ENCODE assay signal across 16 cellular contexts in genomic region chr12:27355979-27356378, GRCh38. TPM values are rescaled to one million over a fixed set of nuclear protein-coding genes. Genes with fewer than 3 reads are reported as not detected.
A peak's percentile ranks its signal among the peaks of the same experiment; 100 is the strongest.
DNase-seq lines count a peak whose midpoint lies in the region; ATAC-seq, FAIRE-seq and TF ChIP-seq lines count a peak whose summit lies in the region.
"Had no signal": no experiment of that assay in that cellular context is flagged by ENCODE, and none has a peak within 500 bp of the region (broad histone marks: within the 10 kb centered on the region; RNA-seq: fewer than 3 reads in every experiment).

No MANE protein-coding gene starts in this region.

- H3K4me3 ChIP-seq in adipocyte (ENCODE audit: low read length) (no peak overlapping the region), fibroblast of villous mesenchyme (ENCODE audit: low read depth, low read length) (no peak overlapping the region), smooth muscle cell (no peak overlapping the region), neural progenitor cell (no peak overlapping the region)
- H3K4me3 ChIP-seq: BLaER1, HAP-1 had no signal

- no peaks in the 10 kb centered on the region for H3K79me2 ChIP-seq in smooth muscle cell (ENCODE audit: low read depth)
- H3K79me2 ChIP-seq in neural progenitor cell (ENCODE audit: low read depth): no peaks in the 10 kb centered on the region

- H3K27ac Mint-ChIP-seq in T-cell: no peak overlapping the region
- no peak overlapping the region for H3K27ac Mint-ChIP-seq in neural progenitor cell
- H3K27ac Mint-ChIP-seq: CD14-positive monocyte; CD4-positive, alpha-beta memory T cell had no signal

- H3K36me3 Mint-ChIP-seq in T-cell (no peaks in the 10 kb centered on the region), neural progenitor cell (no peaks in the 10 kb centered on the region)
- H3K36me3 Mint-ChIP-seq: CD14-positive monocyte; CD4-positive, alpha-beta memory T cell had no signal

- H3K4me2 ChIP-seq in smooth muscle cell (peak overlapping the region; percentile 19), neural progenitor cell (no peak overlapping the region)
- H3K4me2 ChIP-seq: BLaER1 had no signal

- H3K27ac ChIP-seq in smooth muscle cell (ENCODE audit: low read depth) (no peak overlapping the region), neural progenitor cell (no peak overlapping the region)
- H3K27ac ChIP-seq: BLaER1 had no signal

- H2AFZ ChIP-seq in smooth muscle cell (ENCODE audit: low read depth): no peak overlapping the region
- no peak overlapping the region for H2AFZ ChIP-seq in neural progenitor cell (replicated peaks)

- 50% methylated on average over 1 of the region's 1 CpG for WGBS in smooth muscle cell (ENCODE audit: low lambda C conversion rate)

- H3K9me3 ChIP-seq in adipocyte (ENCODE audit: control insufficient read depth, low read length): no peaks in the 10 kb centered on the region
- no peaks in the 10 kb centered on the region for H3K9me3 ChIP-seq in smooth muscle cell (replicated peaks; ENCODE audit: low read depth)
- H3K9me3 ChIP-seq in neural progenitor cell (ENCODE audit: low read depth): no peaks in the 10 kb centered on the region
- H3K9me3 ChIP-seq: BLaER1, HAP-1 had no signal

- H3K27me3 ChIP-seq in adipocyte (replicated peaks; ENCODE audit: control insufficient read depth, insufficient read depth, low read length): no peaks in the 10 kb centered on the region
- no peaks in the 10 kb centered on the region for H3K27me3 ChIP-seq in smooth muscle cell (ENCODE audit: low read depth)
- no peaks in the 10 kb centered on the region for H3K27me3 ChIP-seq in neural progenitor cell
- H3K27me3 ChIP-seq: BLaER1 had no signal

- H3K9me3 Mint-ChIP-seq in T-cell: no peaks in the 10 kb centered on the region
- no peaks in the 10 kb centered on the region for H3K9me3 Mint-ChIP-seq in neural progenitor cell
- H3K9me3 Mint-ChIP-seq: CD4-positive, alpha-beta memory T cell had no signal

- H3K36me3 ChIP-seq in adipocyte (ENCODE audit: control insufficient read depth, insufficient read depth, low read length, severe bottlenecking) (no peaks in the 10 kb centered on the region), smooth muscle cell (ENCODE audit: low read depth) (no peaks in the 10 kb centered on the region), neural progenitor cell (no peaks in the 10 kb centered on the region)
- H3K36me3 ChIP-seq: BLaER1, HAP-1 had no signal

- H3F3A ChIP-seq in smooth muscle cell (ENCODE audit: low read depth) (no peaks in the 10 kb centered on the region), neural progenitor cell (ENCODE audit: low read depth) (no peaks in the 10 kb centered on the region)

- FAIRE-seq in GM12891 (lab: Jason Lieb, UNC): peak; percentile 69
- FAIRE-seq: H1 had no signal

- H3K4me1 ChIP-seq in adipocyte (ENCODE audit: control insufficient read depth, insufficient read depth, low read length): peaks cover 3% of the 10 kb centered on the region
- no peaks in the 10 kb centered on the region for H3K4me1 ChIP-seq in smooth muscle cell (ENCODE audit: low read depth)
- H3K4me1 ChIP-seq in neural progenitor cell: no peaks in the 10 kb centered on the region
- H3K4me1 ChIP-seq: BLaER1, HAP-1 had no signal

- ATAC-seq in T-cell (replicated peaks in 1 of 4): no peak

- H3K4me3 Mint-ChIP-seq in T-cell: no peak overlapping the region
- H3K4me3 Mint-ChIP-seq in neural progenitor cell: no peak overlapping the region
- H3K4me3 Mint-ChIP-seq: CD14-positive monocyte; CD4-positive, alpha-beta memory T cell had no signal

- H3K9ac ChIP-seq in adipocyte (ENCODE audit: low read length): no peak overlapping the region
- H3K9ac ChIP-seq in smooth muscle cell (ENCODE audit: low read depth): no peak overlapping the region
- H3K9ac ChIP-seq in neural progenitor cell: no peak overlapping the region
- H3K9ac ChIP-seq: BLaER1 had no signal

- no peaks in the 10 kb centered on the region for H4K20me1 ChIP-seq in smooth muscle cell (ENCODE audit: low read depth)
- no peaks in the 10 kb centered on the region for H4K20me1 ChIP-seq in neural progenitor cell (ENCODE audit: low read depth)
- H4K20me1 ChIP-seq: BLaER1 had no signal

- DNase-seq in GM12891 (ENCODE audit: insufficient read length, low spot score): no peak
- DNase-seq in adipocyte (ENCODE audit: low read depth): peak; percentile 17
- peak; percentile 62 for DNase-seq in fibroblast of villous mesenchyme (ENCODE audit: low read depth)
- DNase-seq in smooth muscle cell (lab: John Stamatoyannopoulos, UW; ENCODE audit: unreplicated experiment): no peak
- DNase-seq in T-cell: no peak
- no peak for DNase-seq in neural progenitor cell (ENCODE audit: low spot score)
- DNase-seq in NCI-H146 (lab: John Stamatoyannopoulos, UW): no peak
- DNase-seq: 8988T; CD4-positive, alpha-beta memory T cell; DMS153; DMS79; GDM1 had no signal

- POLR2A ChIA-PET in T-cell (lab: Charles Lee): no interaction called here

- H3K27me3 Mint-ChIP-seq in T-cell (peaks cover 0 to 7% of the 10 kb centered on the region in 2 donors), neural progenitor cell (ENCODE audit: insufficient read depth, low read depth) (no peaks in the 10 kb centered on the region)

- H3K4me1 Mint-ChIP-seq in T-cell (no peaks in the 10 kb centered on the region), neural progenitor cell (no peaks in the 10 kb centered on the region)
- H3K4me1 Mint-ChIP-seq: CD14-positive monocyte; CD4-positive, alpha-beta memory T cell had no signal

- CTCF ChIA-PET in T-cell (lab: Charles Lee): no interaction called here

- TF ChIP-seq CTCF in fibroblast of villous mesenchyme (IDR thresholded peaks at IDR 0.05; ENCODE audit: insufficient read depth, low read depth, low read length) (no peak), smooth muscle cell (IDR thresholded peaks at IDR 0.05; ENCODE audit: borderline replicate concordance, insufficient read depth, poor library complexity, severe bottlenecking) (no peak), neural progenitor cell (IDR thresholded peaks at IDR 0.05) (no peak)

- no peak for TF ChIP-seq POLR2A in GM12891 (IDR thresholded peaks at IDR 0.05; ENCODE audit: low read depth, low read length)

TF ChIP-seq in GM12891, 5 proteins besides CTCF, POLR2A, EP300 and RAD21:
- TF ChIP-seq TAF1 (IDR thresholded peaks at IDR 0.05; ENCODE audit: low read depth, low read length): no peak
- TF ChIP-seq PAX5 (IDR thresholded peaks at IDR 0.05; ENCODE audit: insufficient read depth, low read length, severe bottlenecking): no peak
- TF ChIP-seq POLR2AphosphoS5 (IDR thresholded peaks at IDR 0.05; ENCODE audit: low read depth, low read length): no peak
- TF ChIP-seq POU2F2 (IDR thresholded peaks at IDR 0.05; ENCODE audit: low read depth, low read length): no peak
- TF ChIP-seq SPI1 (IDR thresholded peaks at IDR 0.05; ENCODE audit: low read depth, low read length): no peak
TF ChIP-seq in GM12891: peak in this region for 0.

RNA-seq across cellular contexts. Expression of gene BMAL2, which starts 23.3 kb away (rescaled TPM):
- polyA plus RNA-seq in GM12891 (2012; ENCODE audit: low read depth, missing spikeins): 21.9 TPM
- 20.0 and 21.6 TPM in 2 replicates for total RNA-seq in fibroblast of villous mesenchyme
- total RNA-seq in smooth muscle cell: 13.3 and 13.6 TPM in 2 replicates
- 5.1 and 6.2 TPM in 2 replicates for polyA plus RNA-seq in smooth muscle cell
- total RNA-seq in T-cell: 1 to 10 TPM in 1 of 5 donors, under 1 TPM in 4; 0.28 to 1.2 (median 0.70) TPM
- 8.6 and 12.9 TPM in 2 replicates for total RNA-seq in neural progenitor cell (ENCODE audit: low replicate concordance)

Comparison
In these comparisons a context has a peak if more than half of its experiments do, and no peak if none do; other contexts are left out.
1. DNase-seq: peak in adipocyte (single experiment) and fibroblast of villous mesenchyme (single experiment); none in GM12891 (single experiment), smooth muscle cell (single experiment), T-cell (0 of 34), neural progenitor cell (single experiment) and NCI-H146 (single experiment).